In the genomic region with DNA sequence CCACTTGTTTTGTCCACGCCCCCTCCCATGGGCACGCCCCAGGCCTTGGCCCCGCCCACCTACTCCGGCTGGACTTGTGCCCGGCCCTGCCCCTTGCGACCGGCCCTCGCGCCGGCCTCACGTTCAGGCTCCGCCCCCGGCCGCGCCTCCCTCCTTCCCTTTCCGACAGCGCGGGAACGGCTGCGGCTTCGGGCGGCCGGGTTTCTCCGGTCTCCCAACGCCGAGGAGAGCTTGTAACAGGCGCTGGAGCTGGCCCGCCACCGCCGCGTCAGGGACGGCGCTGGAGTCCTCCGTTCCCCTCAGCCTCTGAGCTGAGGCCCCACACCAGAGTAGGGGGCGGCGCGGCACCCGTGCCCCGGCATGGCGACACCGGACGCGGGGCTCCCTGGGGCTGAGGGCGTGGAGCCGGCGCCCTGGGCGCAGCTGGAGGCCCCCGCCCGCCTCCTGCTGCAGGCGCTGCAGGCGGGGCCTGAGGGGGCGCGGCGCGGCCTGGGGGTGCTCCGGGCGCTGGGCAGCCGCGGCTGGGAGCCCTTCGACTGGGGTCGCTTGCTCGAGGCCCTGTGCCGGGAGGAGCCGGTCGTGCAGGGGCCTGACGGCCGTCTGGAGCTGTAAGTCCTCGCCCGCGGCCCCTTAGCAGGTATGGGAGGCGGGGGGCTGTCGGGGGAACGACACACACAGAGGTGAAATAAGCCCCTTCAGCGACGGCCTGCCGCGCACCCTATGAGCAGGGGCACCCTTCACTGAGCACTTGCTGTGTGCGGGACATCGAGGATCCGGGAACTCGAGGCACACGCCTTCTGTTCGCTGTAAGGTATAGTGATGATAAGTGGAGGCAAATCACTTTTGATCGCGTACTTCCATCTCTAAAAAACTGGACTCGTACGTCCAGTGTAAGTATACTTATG, we compare ENCODE assay signal across 1 cellular context.
TF ChIP-seq lines count a peak whose summit lies in the region.

A gene with protein sequence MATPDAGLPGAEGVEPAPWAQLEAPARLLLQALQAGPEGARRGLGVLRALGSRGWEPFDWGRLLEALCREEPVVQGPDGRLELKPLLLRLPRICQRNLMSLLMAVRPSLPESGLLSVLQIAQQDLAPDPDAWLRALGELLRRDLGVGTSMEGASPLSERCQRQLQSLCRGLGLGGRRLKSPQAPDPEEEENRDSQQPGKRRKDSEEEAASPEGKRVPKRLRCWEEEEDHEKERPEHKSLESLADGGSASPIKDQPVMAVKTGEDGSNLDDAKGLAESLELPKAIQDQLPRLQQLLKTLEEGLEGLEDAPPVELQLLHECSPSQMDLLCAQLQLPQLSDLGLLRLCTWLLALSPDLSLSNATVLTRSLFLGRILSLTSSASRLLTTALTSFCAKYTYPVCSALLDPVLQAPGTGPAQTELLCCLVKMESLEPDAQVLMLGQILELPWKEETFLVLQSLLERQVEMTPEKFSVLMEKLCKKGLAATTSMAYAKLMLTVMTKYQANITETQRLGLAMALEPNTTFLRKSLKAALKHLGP (plus strand): TSS at position 153 of the 905 bp plus-strand sequence. CDS start 208 bp downstream, at position 361.

TF ChIP-seq in GM12878, 131 proteins besides CTCF, POLR2A, EP300 and RAD21 (continued from another document and continues in another):
- TF ChIP-seq, protein P1, sequence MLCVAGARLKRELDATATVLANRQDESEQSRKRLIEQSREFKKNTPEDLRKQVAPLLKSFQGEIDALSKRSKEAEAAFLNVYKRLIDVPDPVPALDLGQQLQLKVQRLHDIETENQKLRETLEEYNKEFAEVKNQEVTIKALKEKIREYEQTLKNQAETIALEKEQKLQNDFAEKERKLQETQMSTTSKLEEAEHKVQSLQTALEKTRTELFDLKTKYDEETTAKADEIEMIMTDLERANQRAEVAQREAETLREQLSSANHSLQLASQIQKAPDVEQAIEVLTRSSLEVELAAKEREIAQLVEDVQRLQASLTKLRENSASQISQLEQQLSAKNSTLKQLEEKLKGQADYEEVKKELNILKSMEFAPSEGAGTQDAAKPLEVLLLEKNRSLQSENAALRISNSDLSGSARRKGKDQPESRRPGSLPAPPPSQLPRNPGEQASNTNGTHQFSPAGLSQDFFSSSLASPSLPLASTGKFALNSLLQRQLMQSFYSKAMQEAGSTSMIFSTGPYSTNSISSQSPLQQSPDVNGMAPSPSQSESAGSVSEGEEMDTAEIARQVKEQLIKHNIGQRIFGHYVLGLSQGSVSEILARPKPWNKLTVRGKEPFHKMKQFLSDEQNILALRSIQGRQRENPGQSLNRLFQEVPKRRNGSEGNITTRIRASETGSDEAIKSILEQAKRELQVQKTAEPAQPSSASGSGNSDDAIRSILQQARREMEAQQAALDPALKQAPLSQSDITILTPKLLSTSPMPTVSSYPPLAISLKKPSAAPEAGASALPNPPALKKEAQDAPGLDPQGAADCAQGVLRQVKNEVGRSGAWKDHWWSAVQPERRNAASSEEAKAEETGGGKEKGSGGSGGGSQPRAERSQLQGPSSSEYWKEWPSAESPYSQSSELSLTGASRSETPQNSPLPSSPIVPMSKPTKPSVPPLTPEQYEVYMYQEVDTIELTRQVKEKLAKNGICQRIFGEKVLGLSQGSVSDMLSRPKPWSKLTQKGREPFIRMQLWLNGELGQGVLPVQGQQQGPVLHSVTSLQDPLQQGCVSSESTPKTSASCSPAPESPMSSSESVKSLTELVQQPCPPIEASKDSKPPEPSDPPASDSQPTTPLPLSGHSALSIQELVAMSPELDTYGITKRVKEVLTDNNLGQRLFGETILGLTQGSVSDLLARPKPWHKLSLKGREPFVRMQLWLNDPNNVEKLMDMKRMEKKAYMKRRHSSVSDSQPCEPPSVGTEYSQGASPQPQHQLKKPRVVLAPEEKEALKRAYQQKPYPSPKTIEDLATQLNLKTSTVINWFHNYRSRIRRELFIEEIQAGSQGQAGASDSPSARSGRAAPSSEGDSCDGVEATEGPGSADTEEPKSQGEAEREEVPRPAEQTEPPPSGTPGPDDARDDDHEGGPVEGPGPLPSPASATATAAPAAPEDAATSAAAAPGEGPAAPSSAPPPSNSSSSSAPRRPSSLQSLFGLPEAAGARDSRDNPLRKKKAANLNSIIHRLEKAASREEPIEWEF (IDR thresholded peaks at IDR 0.05; ENCODE audit: insufficient replicate concordance, low read depth, low read length), result no peak
- TF ChIP-seq POLR2AphosphoS5 (IDR thresholded peaks at IDR 0.05; ENCODE audit: low read length), result no peak
- peak; percentile 44 for TF ChIP-seq RELA (IDR thresholded peaks at IDR 0.05; ENCODE audit: borderline replicate concordance, partially characterized antibody)
- TF ChIP-seq, protein P2, sequence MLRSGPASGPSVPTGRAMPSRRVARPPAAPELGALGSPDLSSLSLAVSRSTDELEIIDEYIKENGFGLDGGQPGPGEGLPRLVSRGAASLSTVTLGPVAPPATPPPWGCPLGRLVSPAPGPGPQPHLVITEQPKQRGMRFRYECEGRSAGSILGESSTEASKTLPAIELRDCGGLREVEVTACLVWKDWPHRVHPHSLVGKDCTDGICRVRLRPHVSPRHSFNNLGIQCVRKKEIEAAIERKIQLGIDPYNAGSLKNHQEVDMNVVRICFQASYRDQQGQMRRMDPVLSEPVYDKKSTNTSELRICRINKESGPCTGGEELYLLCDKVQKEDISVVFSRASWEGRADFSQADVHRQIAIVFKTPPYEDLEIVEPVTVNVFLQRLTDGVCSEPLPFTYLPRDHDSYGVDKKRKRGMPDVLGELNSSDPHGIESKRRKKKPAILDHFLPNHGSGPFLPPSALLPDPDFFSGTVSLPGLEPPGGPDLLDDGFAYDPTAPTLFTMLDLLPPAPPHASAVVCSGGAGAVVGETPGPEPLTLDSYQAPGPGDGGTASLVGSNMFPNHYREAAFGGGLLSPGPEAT (IDR thresholded peaks at IDR 0.05; ENCODE audit: low read depth), result no peak
- 0 out of 2 replicates have a peak, but pooled peaks have one; percentile 69 for TF ChIP-seq STAT1 (conservative IDR thresholded peaks at IDR 0.05)
- no peak for TF ChIP-seq PAX5 (IDR thresholded peaks at IDR 0.05; ENCODE audit: borderline replicate concordance, low read depth, low read length)
- TF ChIP-seq ZNF622 (IDR thresholded peaks at IDR 0.05), result no peak
- 0 out of 3 replicates have a peak, but pooled peaks of 1 of the 2 experiments have one; percentile 35 for TF ChIP-seq EGR1 (IDR thresholded peaks at IDR 0.05; ENCODE audit: borderline replicate concordance in 1 of 2, low read depth in 2 of 2, low read length in 2 of 2)
- no peak for TF ChIP-seq EED (IDR thresholded peaks at IDR 0.05; ENCODE audit: low read depth)
- peak; percentile 66 for TF ChIP-seq DPF2 (IDR thresholded peaks at IDR 0.05)
- no peak for TF ChIP-seq JUND (IDR thresholded peaks at IDR 0.05; ENCODE audit: low read depth, low read length)
- no peak for TF ChIP-seq GABPA (IDR thresholded peaks at IDR 0.05; ENCODE audit: low read depth)
- 0 out of 2 replicates have a peak, but pooled peaks have one; percentile 26 for TF ChIP-seq TCF3 (IDR thresholded peaks at IDR 0.05; ENCODE audit: borderline replicate concordance, insufficient read depth, low read depth, low read length)
- 0 out of 2 replicates have a peak, but pooled peaks have one; percentile 8 for TF ChIP-seq ZNF24 (IDR thresholded peaks at IDR 0.05)
- no peak for TF ChIP-seq HCFC1 (IDR thresholded peaks at IDR 0.05; ENCODE audit: low read length)
- TF ChIP-seq SIN3A (IDR thresholded peaks at IDR 0.05; ENCODE audit: low read depth, low read length), result 0 out of 2 replicates have a peak, but pooled peaks have one; percentile 22
- TF ChIP-seq RB1 (IDR thresholded peaks at IDR 0.05; ENCODE audit: borderline replicate concordance), result peak; percentile 99
- TF ChIP-seq IKZF1 (conservative IDR thresholded peaks at IDR 0.05), result peak; percentile 84
- TF ChIP-seq, protein P3, sequence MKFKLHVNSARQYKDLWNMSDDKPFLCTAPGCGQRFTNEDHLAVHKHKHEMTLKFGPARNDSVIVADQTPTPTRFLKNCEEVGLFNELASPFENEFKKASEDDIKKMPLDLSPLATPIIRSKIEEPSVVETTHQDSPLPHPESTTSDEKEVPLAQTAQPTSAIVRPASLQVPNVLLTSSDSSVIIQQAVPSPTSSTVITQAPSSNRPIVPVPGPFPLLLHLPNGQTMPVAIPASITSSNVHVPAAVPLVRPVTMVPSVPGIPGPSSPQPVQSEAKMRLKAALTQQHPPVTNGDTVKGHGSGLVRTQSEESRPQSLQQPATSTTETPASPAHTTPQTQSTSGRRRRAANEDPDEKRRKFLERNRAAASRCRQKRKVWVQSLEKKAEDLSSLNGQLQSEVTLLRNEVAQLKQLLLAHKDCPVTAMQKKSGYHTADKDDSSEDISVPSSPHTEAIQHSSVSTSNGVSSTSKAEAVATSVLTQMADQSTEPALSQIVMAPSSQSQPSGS (IDR thresholded peaks at IDR 0.05; ENCODE audit: low read length), result no peak
- TF ChIP-seq SP1 (IDR thresholded peaks at IDR 0.05; ENCODE audit: low read depth, low read length), result no peak
- no peak; the same call in none of the 2 replicates for TF ChIP-seq MXI1 (IDR thresholded peaks at IDR 0.05; ENCODE audit: low read depth, low read length)
- TF ChIP-seq, protein P4, sequence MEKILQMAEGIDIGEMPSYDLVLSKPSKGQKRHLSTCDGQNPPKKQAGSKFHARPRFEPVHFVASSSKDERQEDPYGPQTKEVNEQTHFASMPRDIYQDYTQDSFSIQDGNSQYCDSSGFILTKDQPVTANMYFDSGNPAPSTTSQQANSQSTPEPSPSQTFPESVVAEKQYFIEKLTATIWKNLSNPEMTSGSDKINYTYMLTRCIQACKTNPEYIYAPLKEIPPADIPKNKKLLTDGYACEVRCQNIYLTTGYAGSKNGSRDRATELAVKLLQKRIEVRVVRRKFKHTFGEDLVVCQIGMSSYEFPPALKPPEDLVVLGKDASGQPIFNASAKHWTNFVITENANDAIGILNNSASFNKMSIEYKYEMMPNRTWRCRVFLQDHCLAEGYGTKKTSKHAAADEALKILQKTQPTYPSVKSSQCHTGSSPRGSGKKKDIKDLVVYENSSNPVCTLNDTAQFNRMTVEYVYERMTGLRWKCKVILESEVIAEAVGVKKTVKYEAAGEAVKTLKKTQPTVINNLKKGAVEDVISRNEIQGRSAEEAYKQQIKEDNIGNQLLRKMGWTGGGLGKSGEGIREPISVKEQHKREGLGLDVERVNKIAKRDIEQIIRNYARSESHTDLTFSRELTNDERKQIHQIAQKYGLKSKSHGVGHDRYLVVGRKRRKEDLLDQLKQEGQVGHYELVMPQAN (conservative IDR thresholded peaks at IDR 0.05), result peak; percentile 95
- TF ChIP-seq, protein P5, sequence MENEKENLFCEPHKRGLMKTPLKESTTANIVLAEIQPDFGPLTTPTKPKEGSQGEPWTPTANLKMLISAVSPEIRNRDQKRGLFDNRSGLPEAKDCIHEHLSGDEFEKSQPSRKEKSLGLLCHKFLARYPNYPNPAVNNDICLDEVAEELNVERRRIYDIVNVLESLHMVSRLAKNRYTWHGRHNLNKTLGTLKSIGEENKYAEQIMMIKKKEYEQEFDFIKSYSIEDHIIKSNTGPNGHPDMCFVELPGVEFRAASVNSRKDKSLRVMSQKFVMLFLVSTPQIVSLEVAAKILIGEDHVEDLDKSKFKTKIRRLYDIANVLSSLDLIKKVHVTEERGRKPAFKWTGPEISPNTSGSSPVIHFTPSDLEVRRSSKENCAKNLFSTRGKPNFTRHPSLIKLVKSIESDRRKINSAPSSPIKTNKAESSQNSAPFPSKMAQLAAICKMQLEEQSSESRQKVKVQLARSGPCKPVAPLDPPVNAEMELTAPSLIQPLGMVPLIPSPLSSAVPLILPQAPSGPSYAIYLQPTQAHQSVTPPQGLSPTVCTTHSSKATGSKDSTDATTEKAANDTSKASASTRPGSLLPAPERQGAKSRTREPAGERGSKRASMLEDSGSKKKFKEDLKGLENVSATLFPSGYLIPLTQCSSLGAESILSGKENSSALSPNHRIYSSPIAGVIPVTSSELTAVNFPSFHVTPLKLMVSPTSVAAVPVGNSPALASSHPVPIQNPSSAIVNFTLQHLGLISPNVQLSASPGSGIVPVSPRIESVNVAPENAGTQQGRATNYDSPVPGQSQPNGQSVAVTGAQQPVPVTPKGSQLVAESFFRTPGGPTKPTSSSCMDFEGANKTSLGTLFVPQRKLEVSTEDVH (IDR thresholded peaks at IDR 0.05; ENCODE audit: low read depth, partially characterized antibody), result peak; percentile 70
- TF ChIP-seq MTA2 (IDR thresholded peaks at IDR 0.05; ENCODE audit: low read depth), result no peak
- no peak for TF ChIP-seq NBN (IDR thresholded peaks at IDR 0.05)
- TF ChIP-seq BHLHE40 (IDR thresholded peaks at IDR 0.05; ENCODE audit: borderline replicate concordance in 1 of 2, low read depth in 2 of 2, low read length in 1 of 2), result peak; percentile 66 to 85; a peak in 3 of 4 replicates
- TF ChIP-seq, protein P6, sequence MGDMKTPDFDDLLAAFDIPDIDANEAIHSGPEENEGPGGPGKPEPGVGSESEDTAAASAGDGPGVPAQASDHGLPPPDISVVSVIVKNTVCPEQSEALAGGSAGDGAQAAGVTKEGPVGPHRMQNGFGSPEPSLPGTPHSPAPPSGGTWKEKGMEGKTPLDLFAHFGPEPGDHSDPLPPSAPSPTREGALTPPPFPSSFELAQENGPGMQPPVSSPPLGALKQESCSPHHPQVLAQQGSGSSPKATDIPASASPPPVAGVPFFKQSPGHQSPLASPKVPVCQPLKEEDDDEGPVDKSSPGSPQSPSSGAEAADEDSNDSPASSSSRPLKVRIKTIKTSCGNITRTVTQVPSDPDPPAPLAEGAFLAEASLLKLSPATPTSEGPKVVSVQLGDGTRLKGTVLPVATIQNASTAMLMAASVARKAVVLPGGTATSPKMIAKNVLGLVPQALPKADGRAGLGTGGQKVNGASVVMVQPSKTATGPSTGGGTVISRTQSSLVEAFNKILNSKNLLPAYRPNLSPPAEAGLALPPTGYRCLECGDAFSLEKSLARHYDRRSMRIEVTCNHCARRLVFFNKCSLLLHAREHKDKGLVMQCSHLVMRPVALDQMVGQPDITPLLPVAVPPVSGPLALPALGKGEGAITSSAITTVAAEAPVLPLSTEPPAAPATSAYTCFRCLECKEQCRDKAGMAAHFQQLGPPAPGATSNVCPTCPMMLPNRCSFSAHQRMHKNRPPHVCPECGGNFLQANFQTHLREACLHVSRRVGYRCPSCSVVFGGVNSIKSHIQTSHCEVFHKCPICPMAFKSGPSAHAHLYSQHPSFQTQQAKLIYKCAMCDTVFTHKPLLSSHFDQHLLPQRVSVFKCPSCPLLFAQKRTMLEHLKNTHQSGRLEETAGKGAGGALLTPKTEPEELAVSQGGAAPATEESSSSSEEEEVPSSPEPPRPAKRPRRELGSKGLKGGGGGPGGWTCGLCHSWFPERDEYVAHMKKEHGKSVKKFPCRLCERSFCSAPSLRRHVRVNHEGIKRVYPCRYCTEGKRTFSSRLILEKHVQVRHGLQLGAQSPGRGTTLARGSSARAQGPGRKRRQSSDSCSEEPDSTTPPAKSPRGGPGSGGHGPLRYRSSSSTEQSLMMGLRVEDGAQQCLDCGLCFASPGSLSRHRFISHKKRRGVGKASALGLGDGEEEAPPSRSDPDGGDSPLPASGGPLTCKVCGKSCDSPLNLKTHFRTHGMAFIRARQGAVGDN (IDR thresholded peaks at IDR 0.05), result peak; percentile 23; the same call in 1 of the 2 replicates
- TF ChIP-seq, protein P7, sequence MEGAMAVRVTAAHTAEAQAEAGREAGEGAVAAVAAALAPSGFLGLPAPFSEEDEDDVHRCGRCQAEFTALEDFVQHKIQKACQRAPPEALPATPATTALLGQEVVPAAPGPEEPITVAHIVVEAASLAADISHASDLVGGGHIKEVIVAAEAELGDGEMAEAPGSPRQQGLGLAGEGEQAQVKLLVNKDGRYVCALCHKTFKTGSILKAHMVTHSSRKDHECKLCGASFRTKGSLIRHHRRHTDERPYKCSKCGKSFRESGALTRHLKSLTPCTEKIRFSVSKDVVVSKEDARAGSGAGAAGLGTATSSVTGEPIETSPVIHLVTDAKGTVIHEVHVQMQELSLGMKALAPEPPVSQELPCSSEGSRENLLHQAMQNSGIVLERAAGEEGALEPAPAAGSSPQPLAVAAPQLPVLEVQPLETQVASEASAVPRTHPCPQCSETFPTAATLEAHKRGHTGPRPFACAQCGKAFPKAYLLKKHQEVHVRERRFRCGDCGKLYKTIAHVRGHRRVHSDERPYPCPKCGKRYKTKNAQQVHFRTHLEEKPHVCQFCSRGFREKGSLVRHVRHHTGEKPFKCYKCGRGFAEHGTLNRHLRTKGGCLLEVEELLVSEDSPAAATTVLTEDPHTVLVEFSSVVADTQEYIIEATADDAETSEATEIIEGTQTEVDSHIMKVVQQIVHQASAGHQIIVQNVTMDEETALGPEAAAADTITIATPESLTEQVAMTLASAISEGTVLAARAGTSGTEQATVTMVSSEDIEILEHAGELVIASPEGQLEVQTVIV (IDR thresholded peaks at IDR 0.05; ENCODE audit: borderline replicate concordance, partially characterized antibody), result no peak
